Comparison of ENCODE assay signal across 13 cellular contexts in the genomic region with DNA sequence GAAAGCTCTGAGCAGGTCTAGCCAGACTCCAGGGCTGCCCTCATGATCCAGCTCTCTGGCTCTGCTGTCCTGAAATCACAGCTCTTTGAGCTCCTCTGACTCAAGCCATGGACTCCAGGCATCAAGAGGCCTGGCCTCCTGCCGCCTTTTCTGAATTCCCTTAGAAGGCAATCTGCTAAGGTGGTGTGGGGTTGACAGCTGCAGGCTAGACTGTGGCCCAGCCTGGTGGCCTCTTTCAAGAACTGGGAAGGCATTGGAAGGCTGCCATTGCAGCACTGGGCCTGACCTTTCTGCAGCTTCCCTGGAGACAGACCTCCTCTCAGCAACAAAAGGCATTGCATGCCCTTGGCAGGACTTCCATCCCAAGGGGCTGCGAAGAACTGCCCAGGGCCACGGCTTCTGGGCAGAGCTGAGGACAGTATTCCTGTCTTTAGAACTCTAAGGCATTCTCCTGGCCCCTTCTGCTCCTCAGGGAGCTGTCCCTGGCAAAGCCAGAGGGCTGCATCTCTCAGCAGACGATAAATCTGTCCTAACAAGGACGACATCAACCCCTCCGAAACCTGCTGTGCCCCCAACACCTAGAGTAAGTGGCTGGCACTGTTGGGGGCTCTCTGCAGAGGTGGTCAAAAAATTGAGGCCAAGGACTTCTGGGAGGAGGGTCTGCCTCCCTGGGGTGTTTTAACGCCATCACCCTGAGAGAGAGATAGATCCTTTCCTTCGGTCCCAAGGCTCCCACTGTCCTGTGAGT.
A peak's percentile ranks its signal among the peaks of the same experiment; 100 is the strongest.
DNase-seq lines count a peak whose midpoint lies in the region; ATAC-seq and TF ChIP-seq lines count a peak whose summit lies in the region.
"Had no signal": no experiment of that assay in that cellular context is flagged by ENCODE, and none has a peak within 500 bp of the region (broad histone marks: within the 10 kb centered on the region; RNA-seq: fewer than 3 reads in every experiment).

No MANE protein-coding gene starts in this region.

- no peak overlapping the region for H3K27ac Mint-ChIP-seq in Calu3 (ENCODE audit: unreplicated experiment)
- no peak overlapping the region for H3K27ac Mint-ChIP-seq in activated T-helper 1 cell treated with anti-CD3 and anti-CD28 coated beads, Interleukin-12 subunit alpha, Interleukin-12 subunit beta, Interleukin-2, Interleukin-4 antibody, amounts not matched to agents 30 ng/mL and 10 ng/mL and 1 ng/mL, durations not matched to agents 14 hours and 24 hours and 36 hours
- H3K27ac Mint-ChIP-seq: CD8-positive, alpha-beta T cell had no signal

- no peaks in the 10 kb centered on the region for H3K36me3 Mint-ChIP-seq in Calu3 (ENCODE audit: insufficient read depth, unreplicated experiment)
- H3K36me3 Mint-ChIP-seq in activated T-helper 1 cell treated with anti-CD3 and anti-CD28 coated beads, Interleukin-12 subunit alpha, Interleukin-12 subunit beta, Interleukin-2, Interleukin-4 antibody, amounts not matched to agents 30 ng/mL and 10 ng/mL and 1 ng/mL, durations not matched to agents 14 hours and 24 hours and 36 hours (ENCODE audit: low read depth), result no peaks in the 10 kb centered on the region

- TF ChIP-seq CTCF in esophagus muscularis mucosa (IDR thresholded peaks at IDR 0.05) (no peak), Calu3 (IDR thresholded peaks at IDR 0.05; ENCODE audit: unreplicated experiment) (no peak)

- WGBS in esophagus muscularis mucosa, result 60% methylated on average over 6 of the region's 8 CpGs

- CTCF ChIA-PET in Calu3 (lab: Charles Lee), result interaction anchor here (1.2 kb wide), 1 partner anchor 13 kb away, joined by 3 read pairs; no protein-coding TSS in a partner anchor

- H3K4me1 ChIP-seq in esophagus muscularis mucosa, result peaks cover 14 to 50% (median 34%) of the 10 kb centered on the region in 4 donors
- H3K4me1 ChIP-seq: lower lobe of right lung, prostate gland had no signal

- no peaks in the 10 kb centered on the region for H3K9me3 ChIP-seq in esophagus muscularis mucosa
- H3K9me3 ChIP-seq: lower lobe of right lung, prostate gland had no signal

- intact Hi-C loops in esophagus muscularis mucosa (cut with DNase I) (no loop called here), Calu3 (cut with micrococcal nuclease; ENCODE audit: unreplicated experiment) (no loop called here)
- intact Hi-C loops in activated T-helper 1 cell treated with anti-CD3 and anti-CD28 coated beads, Interleukin-12 subunit alpha, Interleukin-12 subunit beta, Interleukin-2, Interleukin-4 antibody, amounts not matched to agents 30 ng/mL and 10 ng/mL and 1 ng/mL, durations not matched to agents 14 hours and 24 hours and 36 hours (cut with micrococcal nuclease), result no loop called here

- H3K27me3 Mint-ChIP-seq in Calu3 (ENCODE audit: unreplicated experiment), result no peaks in the 10 kb centered on the region
- no peaks in the 10 kb centered on the region for H3K27me3 Mint-ChIP-seq in activated T-helper 1 cell treated with anti-CD3 and anti-CD28 coated beads, Interleukin-12 subunit alpha, Interleukin-12 subunit beta, Interleukin-2, Interleukin-4 antibody, amounts not matched to agents 30 ng/mL and 10 ng/mL and 1 ng/mL, durations not matched to agents 14 hours and 24 hours and 36 hours (ENCODE audit: insufficient read depth)

- no peak overlapping the region for H3K4me3 ChIP-seq in esophagus muscularis mucosa
- H3K4me3 ChIP-seq: lower lobe of right lung, prostate gland had no signal

- no TSS peak for BruUV-seq in Calu3 (replicated peaks; lab: Mats Ljungman, UMichigan)

- DNase-seq in LHCN-M2 (ENCODE audit: low read depth) (peak; percentile 86), esophagus muscularis mucosa (ENCODE audit: extremely low spot score) (no peak), medulla oblongata (ENCODE audit: extremely low spot score) (peak; percentile 78), stromal cell of bone marrow (ENCODE audit: low read depth) (peak; percentile 21), Calu3 (no peak), NCI-H1436 treated with DMSO at 0.1 percent for 48 hours (lab: John Stamatoyannopoulos, UW) (no peak)
- DNase-seq in activated T-helper 1 cell treated with anti-CD3 and anti-CD28 coated beads, Interleukin-12 subunit alpha, Interleukin-12 subunit beta, Interleukin-2, Interleukin-4 antibody, amounts not matched to agents 30 ng/mL and 10 ng/mL and 1 ng/mL, durations not matched to agents 14 hours and 24 hours and 36 hours (ENCODE audit: low spot score), result no peak
- DNase-seq: CD8-positive, alpha-beta T cell; HCEC 1CT; lower lobe of right lung; SHP77 treated with DMSO at 0.1 percent for 48 hours had no signal

- peak overlapping the region in 3 of 4 donors; percentile 19 to 58 (median 30) for H3K27ac ChIP-seq in esophagus muscularis mucosa (replicated peaks in 1 of 4)
- H3K27ac ChIP-seq: lower lobe of right lung, prostate gland had no signal

- H3K4me3 Mint-ChIP-seq in Calu3 (ENCODE audit: low read depth, unreplicated experiment), result no peak overlapping the region
- no peak overlapping the region for H3K4me3 Mint-ChIP-seq in activated T-helper 1 cell treated with anti-CD3 and anti-CD28 coated beads, Interleukin-12 subunit alpha, Interleukin-12 subunit beta, Interleukin-2, Interleukin-4 antibody, amounts not matched to agents 30 ng/mL and 10 ng/mL and 1 ng/mL, durations not matched to agents 14 hours and 24 hours and 36 hours
- H3K4me3 Mint-ChIP-seq: CD8-positive, alpha-beta T cell had no signal

- no peak for TF ChIP-seq POLR2A in esophagus muscularis mucosa (IDR thresholded peaks at IDR 0.05; ENCODE audit: low read depth)

- no peaks in the 10 kb centered on the region for H3K27me3 ChIP-seq in esophagus muscularis mucosa

- peaks cover 0 to 14% (median 6%) of the 10 kb centered on the region in 4 donors for H3K36me3 ChIP-seq in esophagus muscularis mucosa
- H3K36me3 ChIP-seq: prostate gland had no signal

- TF ChIP-seq EP300 in esophagus muscularis mucosa (IDR thresholded peaks at IDR 0.05), result no peak

- H3K4me1 Mint-ChIP-seq in Calu3 (ENCODE audit: low read depth, unreplicated experiment), result no peaks in the 10 kb centered on the region
- no peaks in the 10 kb centered on the region for H3K4me1 Mint-ChIP-seq in activated T-helper 1 cell treated with anti-CD3 and anti-CD28 coated beads, Interleukin-12 subunit alpha, Interleukin-12 subunit beta, Interleukin-2, Interleukin-4 antibody, amounts not matched to agents 30 ng/mL and 10 ng/mL and 1 ng/mL, durations not matched to agents 14 hours and 24 hours and 36 hours (ENCODE audit: low read depth)

- ATAC-seq in GM19035 (IDR thresholded peaks at IDR 0.05; ENCODE audit: unreplicated experiment), result no peak
- ATAC-seq: CD8-positive, alpha-beta T cell; lower lobe of right lung had no signal

- no peaks in the 10 kb centered on the region for H3K9me3 Mint-ChIP-seq in Calu3 (ENCODE audit: low read depth, unreplicated experiment)
- no peaks in the 10 kb centered on the region for H3K9me3 Mint-ChIP-seq in activated T-helper 1 cell treated with anti-CD3 and anti-CD28 coated beads, Interleukin-12 subunit alpha, Interleukin-12 subunit beta, Interleukin-2, Interleukin-4 antibody, amounts not matched to agents 30 ng/mL and 10 ng/mL and 1 ng/mL, durations not matched to agents 14 hours and 24 hours and 36 hours
- H3K9me3 Mint-ChIP-seq: CD8-positive, alpha-beta T cell had no signal

Comparison
In these comparisons a context has a peak if more than half of its experiments do, and no peak if none do; other contexts are left out.
1. DNase-seq: peak in LHCN-M2 (single experiment), medulla oblongata (single experiment) and stromal cell of bone marrow (single experiment); none in esophagus muscularis mucosa (single experiment), Calu3 (single experiment), NCI-H1436 treated with DMSO at 0.1 percent for 48 hours (single experiment) and activated T-helper 1 cell treated with anti-CD3 and anti-CD28 coated beads, Interleukin-12 subunit alpha, Interleukin-12 subunit beta, Interleukin-2, Interleukin-4 antibody, amounts not matched to agents 30 ng/mL and 10 ng/mL and 1 ng/mL, durations not matched to agents 14 hours and 24 hours and 36 hours (single experiment).